In the genomic region with DNA sequence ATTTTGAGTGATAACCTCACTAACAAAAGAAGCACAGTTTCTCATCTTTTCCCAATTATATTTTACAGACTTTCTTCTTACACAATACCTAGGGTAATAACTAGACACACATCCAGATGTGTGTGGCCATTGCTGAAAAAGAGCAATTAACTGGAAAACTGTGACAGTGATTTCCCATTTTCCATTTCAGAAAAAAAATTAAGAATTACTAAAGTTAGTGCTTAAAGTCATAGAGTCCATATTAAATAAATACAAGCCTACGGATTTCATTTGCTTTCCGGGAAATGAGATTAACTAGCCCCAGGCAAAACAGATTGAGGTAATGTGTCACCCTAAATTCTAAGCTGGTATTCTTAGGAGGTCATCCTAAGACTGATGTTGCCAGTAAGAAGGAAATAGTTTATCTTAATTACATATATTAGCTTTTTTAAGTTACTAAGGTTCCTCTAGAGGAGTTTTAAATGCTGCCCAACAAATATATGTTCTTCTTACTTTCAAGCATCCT, we compare ENCODE assay signal across 20 cellular contexts. TPM values are rescaled to one million over a fixed set of nuclear protein-coding genes. Genes with fewer than 3 reads are reported as not detected.
"Had no signal": no experiment of that assay in that cellular context is flagged by ENCODE, and none has a peak within 500 bp of the region (broad histone marks: within the 10 kb centered on the region; RNA-seq: fewer than 3 reads in every experiment).

No MANE protein-coding gene starts in this region.

- H3K36me3 ChIP-seq: cardiac muscle cell, SJSA1 had no signal

- H3K9me3 ChIP-seq: SJSA1 had no signal

- DNase-seq: activated CD4-positive, alpha-beta T cell treated with anti-CD3 and anti-CD28 coated beads, Interleukin-2, amount 10 ng/mL, durations not matched to agents 24 days and 14 days; activated CD4-positive, alpha-beta T cell treated with anti-CD3 and anti-CD28 coated beads, Interleukin-2, amount 50 U/mL, for 48 hours; activated CD4-positive, CD25-positive, alpha-beta regulatory T cell treated with anti-CD3 and anti-CD28 coated beads, Interleukin-2, amount 50 U/mL, for 72 hours; activated CD8-positive, alpha-beta memory T cell treated with anti-CD3 and anti-CD28 coated beads, Interleukin-2, amount 10 ng/mL, durations not matched to agents 7 days and 5 days; activated effector memory CD4-positive, alpha-beta T cell treated with Interleukin-2 at 50 U/mL for 16 hours; activated naive CD4-positive, alpha-beta T cell; activated T-cell treated with anti-CD3 and anti-CD28 coated beads, Interleukin-2, amount 50 U/mL, for 24 hours; amniotic stem cell; Kasumi-1; KBM-7; MV-4-11; NCI-H1105; NCI-H1436; NCI-H1694 treated with DMSO at 0.1 percent for 48 hours; NCI-H2081 had no signal

- H3K27me3 ChIP-seq: cardiac muscle cell, SJSA1 had no signal

- H3K27ac ChIP-seq: cardiac muscle cell, SJSA1 had no signal

- ATAC-seq: activated CD8-positive, alpha-beta memory T cell treated with anti-CD3 and anti-CD28 coated beads, Interleukin-2, amount 10 ng/mL, durations not matched to agents 7 days and 5 days; Panc1; WTC11 had no signal

- H3K4me3 ChIP-seq: cardiac muscle cell, SJSA1 had no signal

RNA-seq across cellular contexts. Expression of gene MACC1, which starts 10.2 kb away (rescaled TPM):
- total RNA-seq: activated CD4-positive, alpha-beta T cell treated with anti-CD3 and anti-CD28 coated beads, Interleukin-2, amount 10 ng/mL, durations not matched to agents 24 days and 14 days; activated T-helper 1 cell treated with anti-CD3 and anti-CD28 coated beads, Interleukin-12 subunit alpha, Interleukin-12 subunit beta, Interleukin-2, Interleukin-4 antibody, amounts not matched to agents 30 ng/mL and 10 ng/mL and 1 ng/mL, durations not matched to agents 14 hours and 24 hours and 36 hours; SJSA1 had no signal
